ENCODE assay signal across 12 cellular contexts in the genomic region with DNA sequence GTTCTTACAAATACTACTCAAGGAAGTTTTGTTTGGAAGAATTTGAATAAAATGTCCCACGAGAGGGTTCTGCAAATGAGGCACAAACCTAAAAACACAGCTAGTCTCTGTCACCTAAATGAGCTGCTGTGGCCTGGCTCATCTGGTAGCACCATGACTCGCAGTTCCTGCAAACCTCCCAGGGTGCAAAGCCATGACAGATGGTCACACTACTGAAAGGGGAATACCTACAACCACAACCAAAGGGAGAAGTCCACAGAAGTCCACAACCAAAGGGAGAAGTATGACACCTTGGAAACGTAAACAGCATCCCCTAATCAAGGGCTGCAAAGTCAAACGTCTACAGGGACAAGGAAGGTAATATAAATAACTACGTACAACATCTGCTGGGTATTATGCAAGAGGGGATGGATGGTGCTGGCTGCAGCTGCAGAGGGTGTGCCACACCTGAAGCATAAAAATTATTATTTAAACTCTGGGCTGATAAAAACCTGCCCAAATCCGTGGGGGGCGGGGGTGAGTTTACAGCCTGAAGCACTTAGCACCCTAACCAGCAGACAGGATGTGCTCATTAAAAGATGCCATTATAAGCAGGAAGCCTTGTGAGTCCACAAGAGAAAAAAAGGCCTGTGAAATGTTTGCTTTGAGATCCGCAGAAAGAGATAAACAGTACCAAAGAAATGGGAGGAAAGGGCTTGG.
DNase-seq lines count a peak whose midpoint lies in the region; ATAC-seq and TF ChIP-seq lines count a peak whose summit lies in the region.
"Had no signal": no experiment of that assay in that cellular context is flagged by ENCODE, and none has a peak within 500 bp of the region (broad histone marks: within the 10 kb centered on the region; RNA-seq: fewer than 3 reads in every experiment).

No MANE protein-coding gene starts in this region.

- no peak for TF ChIP-seq CTCF in RWPE1 (conservative IDR thresholded peaks at IDR 0.05; ENCODE audit: low read depth)

- no peaks in the 10 kb centered on the region for H3K27me3 Mint-ChIP-seq in activated CD8-positive, alpha-beta memory T cell treated with anti-CD3 and anti-CD28 coated beads, Interleukin-2, amount 10 ng/mL, durations not matched to agents 7 days and 5 days
- H3K27me3 Mint-ChIP-seq: activated naive CD4-positive, alpha-beta T cell treated with anti-CD3 and anti-CD28 coated beads, Interleukin-2, amount 10 ng/mL, durations not matched to agents 7 days and 5 days had no signal

- CTCF ChIA-PET in RWPE1 (lab: Yijun Ruan, JAX) = no interaction called here
- CTCF ChIA-PET in activated CD8-positive, alpha-beta memory T cell treated with anti-CD3 and anti-CD28 coated beads, Interleukin-2, amount 10 ng/mL, durations not matched to agents 7 days and 5 days (lab: Charles Lee) = no interaction called here

- no peak overlapping the region for H3K27ac Mint-ChIP-seq in activated CD8-positive, alpha-beta memory T cell treated with anti-CD3 and anti-CD28 coated beads, Interleukin-2, amount 10 ng/mL, durations not matched to agents 7 days and 5 days
- H3K27ac Mint-ChIP-seq: activated naive CD4-positive, alpha-beta T cell treated with anti-CD3 and anti-CD28 coated beads, Interleukin-2, amount 10 ng/mL, durations not matched to agents 7 days and 5 days had no signal

- POLR2A ChIA-PET in RWPE1 (lab: Yijun Ruan, JAX; ENCODE audit: low non-redundant PET) = no interaction called here

- H3K4me1 Mint-ChIP-seq in activated CD8-positive, alpha-beta memory T cell treated with anti-CD3 and anti-CD28 coated beads, Interleukin-2, amount 10 ng/mL, durations not matched to agents 7 days and 5 days = no peaks in the 10 kb centered on the region
- H3K4me1 Mint-ChIP-seq: activated naive CD4-positive, alpha-beta T cell treated with anti-CD3 and anti-CD28 coated beads, Interleukin-2, amount 10 ng/mL, durations not matched to agents 7 days and 5 days had no signal

- peaks cover 2% of the 10 kb centered on the region for H3K9me3 Mint-ChIP-seq in activated CD8-positive, alpha-beta memory T cell treated with anti-CD3 and anti-CD28 coated beads, Interleukin-2, amount 10 ng/mL, durations not matched to agents 7 days and 5 days (ENCODE audit: low read depth)

- DNase-seq in DMS153 treated with DMSO at 0.1 percent for 48 hours (lab: John Stamatoyannopoulos, UW; ENCODE audit: unreplicated experiment) = peak; percentile 45
- peak; percentile 47 for DNase-seq in HT1080 (ENCODE audit: low read depth)
- no peak for DNase-seq in RWPE1 (ENCODE audit: low spot score)
- DNase-seq in kidney tubule cell (ENCODE audit: low spot score) = peak; percentile 81
- no peak for DNase-seq in effector CD8-positive, alpha-beta T cell (lab: John Stamatoyannopoulos, UW)
- DNase-seq in activated CD8-positive, alpha-beta memory T cell treated with anti-CD3 and anti-CD28 coated beads, Interleukin-2, amount 10 ng/mL, durations not matched to agents 7 days and 5 days = no peak
- DNase-seq in NCI-H2227 treated with DMSO at 0.1 percent for 48 hours (lab: John Stamatoyannopoulos, UW) = no peak
- no peak for DNase-seq in hypothalamus (lab: John Stamatoyannopoulos, UW)
- DNase-seq: activated naive CD4-positive, alpha-beta T cell treated with anti-CD3 and anti-CD28 coated beads, Interleukin-2, amount 10 ng/mL, durations not matched to agents 7 days and 5 days; KBM-7; upper lobe of left lung had no signal

- H3K36me3 Mint-ChIP-seq in activated CD8-positive, alpha-beta memory T cell treated with anti-CD3 and anti-CD28 coated beads, Interleukin-2, amount 10 ng/mL, durations not matched to agents 7 days and 5 days = no peaks in the 10 kb centered on the region
- H3K36me3 Mint-ChIP-seq: activated naive CD4-positive, alpha-beta T cell treated with anti-CD3 and anti-CD28 coated beads, Interleukin-2, amount 10 ng/mL, durations not matched to agents 7 days and 5 days had no signal

- ATAC-seq in activated CD8-positive, alpha-beta memory T cell treated with anti-CD3 and anti-CD28 coated beads, Interleukin-2, amount 10 ng/mL, durations not matched to agents 7 days and 5 days = no peak

- H3K4me3 Mint-ChIP-seq in activated CD8-positive, alpha-beta memory T cell treated with anti-CD3 and anti-CD28 coated beads, Interleukin-2, amount 10 ng/mL, durations not matched to agents 7 days and 5 days = no peak overlapping the region
- H3K4me3 Mint-ChIP-seq: activated naive CD4-positive, alpha-beta T cell treated with anti-CD3 and anti-CD28 coated beads, Interleukin-2, amount 10 ng/mL, durations not matched to agents 7 days and 5 days had no signal

- peak overlapping the region; percentile 67 for H3K27ac ChIP-seq in RWPE1
- H3K27ac ChIP-seq: esophagus muscularis mucosa, upper lobe of left lung had no signal

Comparison
In these comparisons a context has a peak if more than half of its experiments do, and no peak if none do; other contexts are left out.
1. DNase-seq: peak in DMS153 treated with DMSO at 0.1 percent for 48 hours (single experiment), HT1080 (single experiment) and kidney tubule cell (single experiment); none in RWPE1 (single experiment), effector CD8-positive, alpha-beta T cell (single experiment), activated CD8-positive, alpha-beta memory T cell treated with anti-CD3 and anti-CD28 coated beads, Interleukin-2, amount 10 ng/mL, durations not matched to agents 7 days and 5 days (single experiment), NCI-H2227 treated with DMSO at 0.1 percent for 48 hours (single experiment) and hypothalamus (0 of 51).